In the genomic region with DNA sequence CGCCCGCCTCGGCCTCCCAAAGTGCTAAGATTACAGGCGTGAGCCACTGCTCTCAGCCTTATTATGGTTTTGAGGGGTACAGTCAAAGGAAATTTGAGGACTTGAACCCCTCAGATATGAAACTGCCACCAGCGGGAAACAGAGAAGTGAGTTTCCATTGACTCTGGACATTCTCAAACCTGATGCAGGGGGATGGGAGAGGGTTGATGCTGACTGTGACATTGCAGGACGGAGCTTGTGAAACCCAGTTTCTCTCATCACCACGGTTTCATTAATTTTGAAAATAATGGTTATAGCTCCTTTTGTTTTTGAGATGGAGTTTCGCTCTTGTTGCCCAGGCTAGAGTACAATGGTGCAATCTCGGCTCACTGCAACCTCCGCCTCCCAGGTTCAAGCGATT, we compare ENCODE assay signal across 23 cellular contexts.
"Had no signal": no experiment of that assay in that cellular context is flagged by ENCODE, and none has a peak within 500 bp of the region (broad histone marks: within the 10 kb centered on the region; RNA-seq: fewer than 3 reads in every experiment).

No MANE protein-coding gene starts in this region.

- H3K27ac ChIP-seq: RWPE1 had no signal

- H3K27me3 Mint-ChIP-seq: IgD-negative memory B cell had no signal

- DNase-seq: NCI-H1092; NCI-H1105 treated with DMSO at 0.1 percent for 48 hours; NCI-H1436; NCI-H187; NCI-H2029; NCI-H2081 treated with DMSO at 0.1 percent for 48 hours; NCI-H2171; NCI-H226; NCI-H446; NCI-H510A; NCI-H524 treated with DMSO at 0.1 percent for 48 hours; NCI-H69; NCI-H774; NK-92 treated with Interleukin-12 subunit alpha and Interleukin-12 subunit beta, amount 100 ng/mL, for 24 hours; PC-3; SHP77; SK-N-SH; SW 1271 had no signal

- H3K9me3 Mint-ChIP-seq: IgD-negative memory B cell had no signal

- ATAC-seq: K562, Panc1, PC-3 had no signal

- FAIRE-seq: HTR-8/SVneo, K562 had no signal

- H3K4me3 ChIP-seq: K562 had no signal

- H3K4me3 Mint-ChIP-seq: IgD-negative memory B cell had no signal

- H3K9me3 ChIP-seq: SK-N-SH had no signal

- H3K4me2 ChIP-seq: SK-N-SH had no signal

- H3K9ac ChIP-seq: SK-N-SH had no signal
